ENCODE assay signal across 9 cellular contexts in genomic region chr1:114154146-114154962, GRCh38. TPM values are rescaled to one million over a fixed set of nuclear protein-coding genes. Genes with fewer than 3 reads are reported as not detected.
DNase-seq lines count a peak whose midpoint lies in the region; ATAC-seq and TF ChIP-seq lines count a peak whose summit lies in the region.
"Had no signal": no experiment of that assay in that cellular context is flagged by ENCODE, and none has a peak within 500 bp of the region (broad histone marks: within the 10 kb centered on the region; RNA-seq: fewer than 3 reads in every experiment).

No MANE protein-coding gene starts in this region.

- no peak for DNase-seq in activated T-cell treated with anti-CD3 and anti-CD28 coated beads, Interleukin-2, amount 50 U/mL, for 4 hours
- DNase-seq in activated T-cell treated with anti-CD3 and anti-CD28 coated beads, Interleukin-2, amount 50 U/mL, for 1 hour = no peak
- DNase-seq in activated CD8-positive, alpha-beta memory T cell treated with anti-CD3 and anti-CD28 coated beads, Interleukin-2, amount 50 U/mL, for 48 hours = peak; percentile 58
- DNase-seq in suprapubic skin (ENCODE audit: low spot score in 2 of 2) (no peak), hepatic stellate cell (ENCODE audit: low spot score) (no peak), NCI-H1436 (lab: John Stamatoyannopoulos, UW) (no peak), activated gamma-delta T cell (lab: John Stamatoyannopoulos, UW) (no peak)

- H3K27me3 Mint-ChIP-seq in activated T-cell treated with anti-CD3 and anti-CD28 coated beads, Interleukin-2, amount 50 U/mL, for 4 hours (ENCODE audit: low read depth) = peaks cover 74% of the 10 kb centered on the region

- no peaks in the 10 kb centered on the region for H3K9me3 Mint-ChIP-seq in activated T-cell treated with anti-CD3 and anti-CD28 coated beads, Interleukin-2, amount 50 U/mL, for 4 hours

- H3K4me3 Mint-ChIP-seq in activated T-cell treated with anti-CD3 and anti-CD28 coated beads, Interleukin-2, amount 50 U/mL, for 4 hours = peak overlapping the region; percentile 8

- TF ChIP-seq POLR2A in suprapubic skin (IDR thresholded peaks at IDR 0.05) = no peak

- peaks cover 26% of the 10 kb centered on the region for H3K4me1 ChIP-seq in suprapubic skin

- H3K27ac ChIP-seq in suprapubic skin = no peak overlapping the region

- peaks cover 18% of the 10 kb centered on the region for H3K4me1 Mint-ChIP-seq in activated T-cell treated with anti-CD3 and anti-CD28 coated beads, Interleukin-2, amount 50 U/mL, for 4 hours (ENCODE audit: low read depth)

- no peaks in the 10 kb centered on the region for H3K36me3 Mint-ChIP-seq in activated T-cell treated with anti-CD3 and anti-CD28 coated beads, Interleukin-2, amount 50 U/mL, for 4 hours (ENCODE audit: insufficient read depth)

- no peak for TF ChIP-seq EP300 in suprapubic skin (IDR thresholded peaks at IDR 0.05)

- no peaks in the 10 kb centered on the region for H3K36me3 ChIP-seq in suprapubic skin

- peak overlapping the region; percentile 50 for H3K4me3 ChIP-seq in iPS-11a (ENCODE audit: low read depth, low read length)
- H3K4me3 ChIP-seq in suprapubic skin = peak overlapping the region; percentile 50

- WGBS in suprapubic skin = 5% methylated on average over 32 of the region's 41 CpGs

- no peaks in the 10 kb centered on the region for H3K9me3 ChIP-seq in suprapubic skin

- H3K27me3 ChIP-seq in suprapubic skin = peaks cover 85% of the 10 kb centered on the region

- peak; percentile 9 to 13 for ATAC-seq in activated T-cell treated with anti-CD3 and anti-CD28 coated beads, Interleukin-2, amount 50 U/mL, for 4 hours

- TF ChIP-seq CTCF in suprapubic skin (IDR thresholded peaks at IDR 0.05) = no peak

RNA-seq across cellular contexts. Expression of gene SYT6, which starts 0.7 kb away (rescaled TPM):
- not detected for total RNA-seq in activated T-cell treated with anti-CD3 and anti-CD28 coated beads, Interleukin-2, amount 50 U/mL, for 4 hours
- under 1 TPM in 1 of 4 donors, not detected in 3; 0.23 TPM for total RNA-seq in suprapubic skin
- total RNA-seq: OCI-LY7 had no signal
